In the genomic region with DNA sequence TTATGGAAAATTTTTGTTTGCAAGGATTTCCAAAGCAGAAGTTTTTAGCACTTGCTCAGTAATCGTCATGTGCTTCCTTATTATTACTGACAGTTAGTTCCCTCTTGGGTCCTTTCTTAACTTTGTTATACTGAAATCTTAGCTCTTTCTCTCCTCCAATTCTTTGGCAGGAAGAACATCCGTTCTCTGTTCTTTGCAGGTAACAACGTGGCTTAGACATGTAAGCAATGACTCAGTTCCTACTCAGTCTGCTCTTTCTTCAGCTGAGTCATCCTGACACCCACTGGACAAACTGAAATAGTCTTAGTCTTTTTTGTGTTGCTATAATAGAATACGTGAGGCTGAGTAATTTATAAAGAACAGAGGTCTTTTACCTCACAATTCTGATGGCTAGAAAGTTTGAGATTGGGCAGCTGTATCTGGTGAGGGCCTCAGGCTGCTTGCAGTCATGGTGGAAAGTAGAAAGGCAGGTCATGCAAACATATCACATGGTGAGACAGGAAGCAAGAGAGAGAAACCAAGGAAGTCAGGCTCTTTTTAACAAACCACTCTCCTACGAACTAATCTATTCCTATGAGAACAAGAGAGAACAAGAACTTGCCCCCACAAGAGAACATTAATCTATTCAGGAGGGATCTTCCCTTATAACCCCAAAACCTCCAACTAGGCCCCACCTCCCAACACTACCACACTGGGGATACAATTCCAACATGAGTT, we compare ENCODE assay signal across 1 cellular context.
TF ChIP-seq lines count a peak whose summit lies in the region.

No MANE protein-coding gene starts in this region.

TF ChIP-seq in GM23338, 12 proteins besides CTCF, POLR2A, EP300 and RAD21 (continued from another document):
- TF ChIP-seq ZNF331 (CRISPR knock-in tag; IDR thresholded peaks at IDR 0.05; ENCODE audit: low read depth) (no peak), JUNB (IDR thresholded peaks at IDR 0.05; ENCODE audit: unreplicated experiment) (no peak), EZH2 (IDR thresholded peaks at IDR 0.05; ENCODE audit: low read depth, unreplicated experiment) (no peak), NANOG (IDR thresholded peaks at IDR 0.05; ENCODE audit: borderline replicate concordance) (no peak)
- TF ChIP-seq, protein P1, sequence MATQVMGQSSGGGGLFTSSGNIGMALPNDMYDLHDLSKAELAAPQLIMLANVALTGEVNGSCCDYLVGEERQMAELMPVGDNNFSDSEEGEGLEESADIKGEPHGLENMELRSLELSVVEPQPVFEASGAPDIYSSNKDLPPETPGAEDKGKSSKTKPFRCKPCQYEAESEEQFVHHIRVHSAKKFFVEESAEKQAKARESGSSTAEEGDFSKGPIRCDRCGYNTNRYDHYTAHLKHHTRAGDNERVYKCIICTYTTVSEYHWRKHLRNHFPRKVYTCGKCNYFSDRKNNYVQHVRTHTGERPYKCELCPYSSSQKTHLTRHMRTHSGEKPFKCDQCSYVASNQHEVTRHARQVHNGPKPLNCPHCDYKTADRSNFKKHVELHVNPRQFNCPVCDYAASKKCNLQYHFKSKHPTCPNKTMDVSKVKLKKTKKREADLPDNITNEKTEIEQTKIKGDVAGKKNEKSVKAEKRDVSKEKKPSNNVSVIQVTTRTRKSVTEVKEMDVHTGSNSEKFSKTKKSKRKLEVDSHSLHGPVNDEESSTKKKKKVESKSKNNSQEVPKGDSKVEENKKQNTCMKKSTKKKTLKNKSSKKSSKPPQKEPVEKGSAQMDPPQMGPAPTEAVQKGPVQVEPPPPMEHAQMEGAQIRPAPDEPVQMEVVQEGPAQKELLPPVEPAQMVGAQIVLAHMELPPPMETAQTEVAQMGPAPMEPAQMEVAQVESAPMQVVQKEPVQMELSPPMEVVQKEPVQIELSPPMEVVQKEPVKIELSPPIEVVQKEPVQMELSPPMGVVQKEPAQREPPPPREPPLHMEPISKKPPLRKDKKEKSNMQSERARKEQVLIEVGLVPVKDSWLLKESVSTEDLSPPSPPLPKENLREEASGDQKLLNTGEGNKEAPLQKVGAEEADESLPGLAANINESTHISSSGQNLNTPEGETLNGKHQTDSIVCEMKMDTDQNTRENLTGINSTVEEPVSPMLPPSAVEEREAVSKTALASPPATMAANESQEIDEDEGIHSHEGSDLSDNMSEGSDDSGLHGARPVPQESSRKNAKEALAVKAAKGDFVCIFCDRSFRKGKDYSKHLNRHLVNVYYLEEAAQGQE (IDR thresholded peaks at IDR 0.05; ENCODE audit: unreplicated experiment): no peak
